1 cellular context compared by ENCODE assay signal in the genomic region with DNA sequence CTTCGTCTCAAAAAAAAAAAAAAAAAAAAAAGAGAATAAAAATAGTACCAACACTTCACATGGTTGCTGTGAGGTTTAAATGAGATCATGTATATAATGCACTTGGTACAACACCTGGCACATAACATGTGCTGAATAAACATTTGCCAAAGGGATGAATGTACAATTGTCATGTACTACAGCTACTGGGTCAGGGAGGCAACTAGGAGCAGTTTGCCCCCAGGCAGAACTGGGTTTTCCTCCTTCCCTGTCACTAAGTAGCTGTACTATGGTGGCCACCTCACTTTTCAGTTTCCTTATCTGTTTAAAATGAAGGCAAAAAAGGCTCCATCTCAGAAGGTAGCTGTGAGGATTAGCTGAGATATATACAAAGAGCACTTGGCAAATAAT.
TF ChIP-seq lines count a peak whose summit lies in the region.

No MANE protein-coding gene starts in this region.

TF ChIP-seq in GM12878, 131 proteins besides CTCF, POLR2A, EP300 and RAD21:
- TF ChIP-seq ZBED1 (IDR thresholded peaks at IDR 0.05; ENCODE audit: borderline replicate concordance) = no peak
- no peak for TF ChIP-seq BRCA1 (IDR thresholded peaks at IDR 0.05; ENCODE audit: low read depth, low read length)
- no peak for TF ChIP-seq ESRRA (IDR thresholded peaks at IDR 0.05; ENCODE audit: low read length)
- no peak for TF ChIP-seq TCF3 (IDR thresholded peaks at IDR 0.05; ENCODE audit: borderline replicate concordance, insufficient read depth, low read depth, low read length)
TF ChIP-seq in GM12878: peak in this region for 0.
